In genomic region chr18:62348474-62348873, GRCh38 we compare ENCODE assay signal across 33 cellular contexts.
"Had no signal": no experiment of that assay in that cellular context is flagged by ENCODE, and none has a peak within 500 bp of the region (broad histone marks: within the 10 kb centered on the region; RNA-seq: fewer than 3 reads in every experiment).

No MANE protein-coding gene starts in this region.

- H3K4me3 Mint-ChIP-seq: activated B cell treated with CpG ODN at 0.5 μM for 24 hours; activated CD4-positive, alpha-beta memory T cell treated with anti-CD3 and anti-CD28 coated beads, Interleukin-2, amount 10 ng/mL, durations not matched to agents 7 days and 5 days; activated CD4-positive, alpha-beta T cell treated with anti-CD3 and anti-CD28 coated beads for 36 hours; activated CD4-positive, alpha-beta T cell treated with anti-CD3 and anti-CD28 coated beads, Interleukin-2, amount 10 ng/mL, durations not matched to agents 7 days and 5 days; activated CD8-positive, alpha-beta memory T cell treated with anti-CD3 and anti-CD28 coated beads, Interleukin-2, amount 10 ng/mL, durations not matched to agents 7 days and 5 days; activated CD8-positive, alpha-beta T cell treated with anti-CD3 and anti-CD28 coated beads, Interleukin-2, amount 10 ng/mL, durations not matched to agents 7 days and 5 days; activated naive CD4-positive, alpha-beta T cell treated with anti-CD3 and anti-CD28 coated beads for 36 hours; activated naive CD8-positive, alpha-beta T cell treated with anti-CD3 and anti-CD28 coated beads for 36 hours; activated T-cell treated with anti-CD3 and anti-CD28 coated beads, Interleukin-2, amount 50 U/mL, for 24 hours; T-helper 1 cell treated with Interleukin-12 subunit alpha and Interleukin-12 subunit beta and Interleukin-4 antibody, amounts not matched to agents 30 μg/mL and 1 μg/mL, for 36 hours had no signal

- H3K27ac Mint-ChIP-seq: activated B cell treated with CpG ODN at 0.5 μM for 24 hours; activated CD4-positive, alpha-beta T cell treated with anti-CD3 and anti-CD28 coated beads, Interleukin-2, amount 10 ng/mL, durations not matched to agents 7 days and 5 days; activated CD8-positive, alpha-beta memory T cell treated with anti-CD3 and anti-CD28 coated beads, Interleukin-2, amount 10 ng/mL, durations not matched to agents 7 days and 5 days; activated CD8-positive, alpha-beta T cell treated with anti-CD3 and anti-CD28 coated beads, Interleukin-2, amount 10 ng/mL, durations not matched to agents 7 days and 5 days; activated naive CD4-positive, alpha-beta T cell treated with anti-CD3 and anti-CD28 coated beads for 36 hours; activated naive CD4-positive, alpha-beta T cell treated with anti-CD3 and anti-CD28 coated beads, Interleukin-2, amount 50 U/mL, for 72 hours; activated naive CD8-positive, alpha-beta T cell treated with anti-CD3 and anti-CD28 coated beads for 36 hours; activated T-cell treated with anti-CD3 and anti-CD28 coated beads, Interleukin-2, amount 50 U/mL, for 24 hours; T-helper 1 cell treated with Interleukin-12 subunit alpha and Interleukin-12 subunit beta and Interleukin-4 antibody, amounts not matched to agents 30 μg/mL and 1 μg/mL, for 36 hours had no signal

- H3K4me1 ChIP-seq: adrenal gland, body of pancreas, breast epithelium had no signal

- H3K4me1 Mint-ChIP-seq: activated B cell treated with CpG ODN at 0.5 μM for 24 hours; activated naive CD8-positive, alpha-beta T cell treated with anti-CD3 and anti-CD28 coated beads for 36 hours had no signal

- H3K9me3 Mint-ChIP-seq: activated B cell treated with CpG ODN at 0.5 μM for 24 hours; activated CD4-positive, alpha-beta memory T cell treated with anti-CD3 and anti-CD28 coated beads, Interleukin-2, amount 10 ng/mL, durations not matched to agents 7 days and 5 days; activated CD4-positive, alpha-beta T cell treated with anti-CD3 and anti-CD28 coated beads, Interleukin-2, amount 10 ng/mL, durations not matched to agents 7 days and 5 days; activated naive CD4-positive, alpha-beta T cell treated with anti-CD3 and anti-CD28 coated beads for 36 hours; activated naive CD4-positive, alpha-beta T cell treated with anti-CD3 and anti-CD28 coated beads, Interleukin-2, amount 50 U/mL, for 72 hours; activated naive CD8-positive, alpha-beta T cell treated with anti-CD3 and anti-CD28 coated beads for 36 hours; activated T-cell treated with anti-CD3 and anti-CD28 coated beads, Interleukin-2, amount 50 U/mL, for 24 hours; T-helper 1 cell treated with Interleukin-12 subunit alpha and Interleukin-12 subunit beta and Interleukin-4 antibody, amounts not matched to agents 30 μg/mL and 1 μg/mL, for 36 hours had no signal

- H3K27ac ChIP-seq: adrenal gland, body of pancreas, brain microvascular endothelial cell, breast epithelium, VCaP had no signal

- H3K36me3 Mint-ChIP-seq: activated naive CD4-positive, alpha-beta T cell treated with anti-CD3 and anti-CD28 coated beads, Interleukin-2, amount 50 U/mL, for 72 hours; activated naive CD8-positive, alpha-beta T cell treated with anti-CD3 and anti-CD28 coated beads for 36 hours had no signal

- H3K4me3 ChIP-seq: adrenal gland, body of pancreas, breast epithelium had no signal

- FAIRE-seq: astrocyte, TTC549 had no signal

- H3K27me3 Mint-ChIP-seq: activated CD4-positive, alpha-beta memory T cell treated with anti-CD3 and anti-CD28 coated beads, Interleukin-2, amount 10 ng/mL, durations not matched to agents 7 days and 5 days; activated CD4-positive, alpha-beta T cell treated with anti-CD3 and anti-CD28 coated beads, Interleukin-2, amount 10 ng/mL, durations not matched to agents 7 days and 5 days; activated T-cell treated with anti-CD3 and anti-CD28 coated beads, Interleukin-2, amount 50 U/mL, for 24 hours had no signal

- H3K36me3 ChIP-seq: adrenal gland, brain microvascular endothelial cell, breast epithelium had no signal

- DNase-seq: activated B cell treated with CpG ODN at 0.5 μM for 24 hours; activated CD4-positive, alpha-beta memory T cell treated with anti-CD3 and anti-CD28 coated beads, Interleukin-2, amount 10 ng/mL, durations not matched to agents 7 days and 5 days; activated CD4-positive, alpha-beta T cell treated with anti-CD3 and anti-CD28 coated beads for 1 hour; activated CD4-positive, alpha-beta T cell treated with anti-CD3 and anti-CD28 coated beads for 36 hours; activated CD4-positive, alpha-beta T cell treated with anti-CD3 and anti-CD28 coated beads for 48 hours; activated CD4-positive, alpha-beta T cell treated with anti-CD3 and anti-CD28 coated beads, Interleukin-2, amount 10 ng/mL, durations not matched to agents 7 days and 5 days; activated CD4-positive, alpha-beta T cell treated with anti-CD3 and anti-CD28 coated beads, Interleukin-2, amount 50 U/mL, for 48 hours; activated CD8-positive, alpha-beta memory T cell treated with anti-CD3 and anti-CD28 coated beads for 24 hours; activated CD8-positive, alpha-beta memory T cell treated with anti-CD3 and anti-CD28 coated beads, Interleukin-2, amount 10 ng/mL, durations not matched to agents 7 days and 5 days; activated CD8-positive, alpha-beta memory T cell treated with anti-CD3 and anti-CD28 coated beads, Interleukin-2, amount 50 U/mL, for 48 hours; activated CD8-positive, alpha-beta T cell treated with anti-CD3 and anti-CD28 coated beads, Interleukin-2, amount 10 ng/mL, durations not matched to agents 7 days and 5 days; activated effector memory CD4-positive, alpha-beta T cell treated with anti-CD3 and anti-CD28 coated beads, Interleukin-2, amount 50 U/mL, for 16 hours; activated gamma-delta T cell treated with Interleukin-2 at 50 U/mL for 16 hours; activated naive CD4-positive, alpha-beta T cell; activated naive CD4-positive, alpha-beta T cell treated with anti-CD3 and anti-CD28 coated beads for 36 hours; activated naive CD4-positive, alpha-beta T cell treated with anti-CD3 and anti-CD28 coated beads, Interleukin-2, amount 50 U/mL, for 16 hours; activated naive CD8-positive, alpha-beta T cell treated with anti-CD3 and anti-CD28 coated beads for 36 hours; activated T-cell treated with anti-CD3 and anti-CD28 coated beads, Interleukin-2, amount 50 U/mL, for 24 hours; activated T-cell treated with anti-CD3 and anti-CD28 coated beads, Interleukin-2, amount 50 U/mL, for 48 hours; adrenal gland; amniotic stem cell; aorta; body of pancreas; brain microvascular endothelial cell; central memory CD4-positive, alpha-beta T cell; T-helper 1 cell; T-helper 9 cell had no signal

- ATAC-seq: activated CD4-positive, alpha-beta T cell treated with anti-CD3 and anti-CD28 coated beads for 36 hours; activated CD8-positive, alpha-beta memory T cell treated with anti-CD3 and anti-CD28 coated beads, Interleukin-2, amount 10 ng/mL, durations not matched to agents 7 days and 5 days; activated CD8-positive, alpha-beta T cell treated with anti-CD3 and anti-CD28 coated beads, Interleukin-2, amount 10 ng/mL, durations not matched to agents 7 days and 5 days; activated naive CD4-positive, alpha-beta T cell treated with anti-CD3 and anti-CD28 coated beads, Interleukin-2, amount 50 U/mL, for 72 hours; body of pancreas had no signal

- H3K27me3 ChIP-seq: adrenal gland, body of pancreas, brain microvascular endothelial cell, breast epithelium had no signal

- H3K9me3 ChIP-seq: adrenal gland, body of pancreas, breast epithelium had no signal
